ENCODE assay signal across 8 cellular contexts in genomic region chr21:41816583-41817165, GRCh38. TPM values are rescaled to one million over a fixed set of nuclear protein-coding genes. Genes with fewer than 3 reads are reported as not detected.
DNase-seq lines count a peak whose midpoint lies in the region; ATAC-seq and TF ChIP-seq lines count a peak whose summit lies in the region.

No MANE protein-coding gene starts in this region.

- intact Hi-C loops in cardiac septum (cut with DNase I), result loop anchor here (2.0 to 5.0 kb wide), 2 partner anchors 204 to 302 kb away; no protein-coding TSS in a partner anchor

- no peak overlapping the region for H3K4me3 Mint-ChIP-seq in activated naive CD8-positive, alpha-beta T cell treated with anti-CD3 and anti-CD28 coated beads for 36 hours

- peaks cover 10% of the 10 kb centered on the region for H3K36me3 Mint-ChIP-seq in activated naive CD8-positive, alpha-beta T cell treated with anti-CD3 and anti-CD28 coated beads for 36 hours

- H3K27me3 Mint-ChIP-seq in activated naive CD8-positive, alpha-beta T cell treated with anti-CD3 and anti-CD28 coated beads for 36 hours, result no peaks in the 10 kb centered on the region

- peak; percentile 87 for ATAC-seq in SK-N-SH treated with all-trans-retinoic acid at 6 μM for 48 hours

- H3K9me3 Mint-ChIP-seq in activated naive CD8-positive, alpha-beta T cell treated with anti-CD3 and anti-CD28 coated beads for 36 hours, result no peaks in the 10 kb centered on the region

- DNase-seq in NCI-H2081 (lab: John Stamatoyannopoulos, UW) (peak; percentile 7 to 32), NCI-H2081 treated with DMSO at 0.1 percent for 48 hours (lab: John Stamatoyannopoulos, UW) (no peak), HPDE6-E6E7 (ENCODE audit: extremely low spot score) (peak; percentile 12), cardiac septum (ENCODE audit: low spot score) (peak; percentile 77), renal cortical epithelial cell (ENCODE audit: low read depth) (peak; percentile 13), NCI-H1436 treated with DMSO at 0.1 percent for 48 hours (lab: John Stamatoyannopoulos, UW) (no peak)
- DNase-seq in activated naive CD8-positive, alpha-beta T cell treated with anti-CD3 and anti-CD28 coated beads for 36 hours, result peak; percentile 54

- peaks cover 2% of the 10 kb centered on the region for H3K4me1 Mint-ChIP-seq in activated naive CD8-positive, alpha-beta T cell treated with anti-CD3 and anti-CD28 coated beads for 36 hours

- no peak overlapping the region for H3K27ac Mint-ChIP-seq in activated naive CD8-positive, alpha-beta T cell treated with anti-CD3 and anti-CD28 coated beads for 36 hours

TF ChIP-seq in SK-N-SH treated with all-trans-retinoic acid at 6 μM for 48 hours, 23 proteins besides CTCF, POLR2A, EP300 and RAD21:
- TF ChIP-seq TSHZ2 (CRISPR knock-in tag; IDR thresholded peaks at IDR 0.05), result no peak
- no peak for TF ChIP-seq PATZ1 (CRISPR knock-in tag; IDR thresholded peaks at IDR 0.05; ENCODE audit: borderline replicate concordance)
- TF ChIP-seq ARNTL (CRISPR knock-in tag; IDR thresholded peaks at IDR 0.05; ENCODE audit: borderline replicate concordance, low read depth), result no peak
- no peak for TF ChIP-seq CREB5 (CRISPR knock-in tag; IDR thresholded peaks at IDR 0.05; ENCODE audit: low read depth)
- no peak for TF ChIP-seq ISL1 (CRISPR knock-in tag; IDR thresholded peaks at IDR 0.05)
- no peak for TF ChIP-seq PPARA (CRISPR knock-in tag; IDR thresholded peaks at IDR 0.05; ENCODE audit: borderline replicate concordance)
- TF ChIP-seq ZNF8 (CRISPR knock-in tag; IDR thresholded peaks at IDR 0.05), result no peak
- no peak for TF ChIP-seq BACH2 (CRISPR knock-in tag; IDR thresholded peaks at IDR 0.05; ENCODE audit: borderline replicate concordance)
- no peak for TF ChIP-seq OSR1 (CRISPR knock-in tag; IDR thresholded peaks at IDR 0.05)
- no peak for TF ChIP-seq ESRRG (CRISPR knock-in tag; IDR thresholded peaks at IDR 0.05)
- TF ChIP-seq RARB (CRISPR knock-in tag; IDR thresholded peaks at IDR 0.05), result no peak
- no peak for TF ChIP-seq CSRNP3 (CRISPR knock-in tag; IDR thresholded peaks at IDR 0.05)

RNA-seq across cellular contexts. Expression of gene RIPK4, which starts 49.8 kb away (rescaled TPM):
- total RNA-seq in activated naive CD8-positive, alpha-beta T cell treated with anti-CD3 and anti-CD28 coated beads for 36 hours, result under 1 TPM; 0.62 to 0.76 TPM
- total RNA-seq in cardiac septum (0.13 TPM), renal cortical epithelial cell (30.6 and 65.1 TPM in 2 replicates)

Comparison
In these comparisons a context has a peak if more than half of its experiments do, and no peak if none do; other contexts are left out.
1. DNase-seq: peak in NCI-H2081 (2 of 2), HPDE6-E6E7 (single experiment), activated naive CD8-positive, alpha-beta T cell treated with anti-CD3 and anti-CD28 coated beads for 36 hours (single experiment), cardiac septum (single experiment) and renal cortical epithelial cell (single experiment); none in NCI-H2081 treated with DMSO at 0.1 percent for 48 hours (single experiment) and NCI-H1436 treated with DMSO at 0.1 percent for 48 hours (single experiment).
2. RNA of gene RIPK4, which starts 49.8 kb away (total RNA-seq): 30.6 to 65.1 TPM in renal cortical epithelial cell; 0.62 to 0.76 TPM in activated naive CD8-positive, alpha-beta T cell treated with anti-CD3 and anti-CD28 coated beads for 36 hours and 0.13 TPM in cardiac septum (single experiment); every median in the first group is over 10 times any median in the second.